8 cellular contexts compared by ENCODE assay signal in the genomic region with DNA sequence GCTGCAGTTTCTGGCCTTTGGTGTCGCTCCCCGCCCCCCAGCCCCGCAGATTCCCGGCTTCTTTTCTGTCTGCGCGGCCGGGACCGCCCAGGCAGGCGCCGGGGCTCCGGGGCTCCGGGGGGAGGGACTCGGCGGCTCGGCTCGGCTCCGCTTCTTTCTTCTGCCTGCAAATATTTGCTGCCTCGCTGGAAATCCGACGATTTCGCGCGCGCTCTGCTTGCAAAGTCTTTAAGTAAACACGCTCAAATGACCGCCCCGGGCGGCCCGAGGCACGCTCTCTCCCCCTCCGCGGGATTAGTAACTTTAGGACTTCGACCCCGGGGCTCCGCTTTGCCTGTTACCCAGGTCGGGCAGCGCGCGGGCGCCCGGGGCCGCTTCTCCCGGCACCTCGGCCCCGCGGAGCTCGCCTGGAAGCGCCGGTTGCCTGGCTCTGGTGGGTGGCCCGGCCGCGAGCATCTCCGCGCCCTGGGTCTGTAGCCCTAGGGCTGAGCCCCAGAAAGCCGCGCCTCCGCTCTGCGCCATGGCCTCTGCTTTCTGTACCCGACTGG. TPM values are rescaled to one million over a fixed set of nuclear protein-coding genes. Genes with fewer than 3 reads are reported as not detected.
DNase-seq lines count a peak whose midpoint lies in the region; ATAC-seq and TF ChIP-seq lines count a peak whose summit lies in the region.

No MANE protein-coding gene starts in this region.

- WGBS in esophagus squamous epithelium, 2 donors, result 1% methylated on average over 37 of the region's 59 CpGs; no CpG with 5 or more reads in 1 of the 2 donors
- 2% methylated on average over 33 of the region's 59 CpGs for WGBS in prostate gland

- H3K4me3 ChIP-seq in esophagus squamous epithelium (peak overlapping the region; percentile 7 to 64 (median 36)), prostate gland (peak overlapping the region; percentile 22 to 36)

- H3K4me1 ChIP-seq in esophagus squamous epithelium (peaks cover 58 to 97% (median 60%) of the 10 kb centered on the region in 3 donors), prostate gland (replicated peaks) (peaks cover 3% of the 10 kb centered on the region)

- no peaks in the 10 kb centered on the region for H3K9me3 ChIP-seq in esophagus squamous epithelium
- H3K9me3 ChIP-seq in prostate gland, result no peaks in the 10 kb centered on the region

- H3K27me3 ChIP-seq in esophagus squamous epithelium (peaks cover 49 to 100% (median 63%) of the 10 kb centered on the region in 4 donors), prostate gland (replicated peaks; ENCODE audit: insufficient read depth) (peaks cover 20% of the 10 kb centered on the region)

- TF ChIP-seq POLR2A in esophagus squamous epithelium (IDR thresholded peaks at IDR 0.05) (no peak), prostate gland (IDR thresholded peaks at IDR 0.05) (no peak)

- no peak for ATAC-seq in GM21619 (IDR thresholded peaks at IDR 0.05; ENCODE audit: unreplicated experiment)
- ATAC-seq in GM21576 (IDR thresholded peaks at IDR 0.05; ENCODE audit: unreplicated experiment), result no peak
- no peak for ATAC-seq in HG02678 (IDR thresholded peaks at IDR 0.05; ENCODE audit: unreplicated experiment)

- H3K36me3 ChIP-seq in esophagus squamous epithelium, result no peaks in the 10 kb centered on the region
- H3K36me3 ChIP-seq in prostate gland, result no peaks in the 10 kb centered on the region

- no peak overlapping the region for H3K27ac ChIP-seq in esophagus squamous epithelium
- peak overlapping the region; percentile 50 to 75 for H3K27ac ChIP-seq in prostate gland

- intact Hi-C loops in esophagus squamous epithelium (cut with DNase I), result no loop called here
- intact Hi-C loops in prostate gland (cut with DNase I), result no loop called here

- DNase-seq in GM03348 (ENCODE audit: low spot score), result peak; percentile 47
- DNase-seq in RPMI7951 (ENCODE audit: low read depth), result peak; percentile 48
- no peak for DNase-seq in esophagus squamous epithelium (lab: John Stamatoyannopoulos, UW)
- no peak for DNase-seq in prostate gland (ENCODE audit: low spot score)
- DNase-seq in NCI-H345 treated with DMSO at 0.1 percent for 48 hours (lab: John Stamatoyannopoulos, UW; ENCODE audit: unreplicated experiment), result no peak

- TF ChIP-seq CTCF in esophagus squamous epithelium (IDR thresholded peaks at IDR 0.05) (no peak), prostate gland (IDR thresholded peaks at IDR 0.05) (no peak)

RNA-seq across cellular contexts. Expression of gene GATA3, which starts 3.9 kb away (rescaled TPM):
- total RNA-seq in RPMI7951 (2014; rRNA removed; shearing (Covaris generic)), result 2.5 and 4.0 TPM in 2 replicates
- total RNA-seq in esophagus squamous epithelium (1 to 10 TPM in 1 of 4 donors, under 1 TPM in 2, not detected in 1; 0.35 to 1.3 (median 0.40) TPM), prostate gland (10 to 100 TPM; 10.4 to 19.9 TPM)

Comparison
In these comparisons a context has a peak if more than half of its experiments do, and no peak if none do; other contexts are left out.
1. DNase-seq: peak in GM03348 (single experiment) and RPMI7951 (single experiment); none in esophagus squamous epithelium (single experiment), prostate gland (single experiment) and NCI-H345 treated with DMSO at 0.1 percent for 48 hours (single experiment).
2. H3K27ac ChIP-seq: peak in prostate gland (2 of 2); none in esophagus squamous epithelium (0 of 4).